8 cellular contexts compared by ENCODE assay signal in genomic region chr20:16801919-16802651, GRCh38. TPM values are rescaled to one million over a fixed set of nuclear protein-coding genes. Genes with fewer than 3 reads are reported as not detected.
DNase-seq lines count a peak whose midpoint lies in the region; ATAC-seq and TF ChIP-seq lines count a peak whose summit lies in the region.

No MANE protein-coding gene starts in this region.

- peaks cover 13% of the 10 kb centered on the region for H3K27me3 Mint-ChIP-seq in activated CD8-positive, alpha-beta T cell treated with anti-CD3 and anti-CD28 coated beads, Interleukin-2, amount 10 ng/mL, durations not matched to agents 7 days and 5 days (ENCODE audit: low read depth)
- H3K27me3 Mint-ChIP-seq in naive thymus-derived CD4-positive, alpha-beta T cell = peaks cover 30 to 71% (median 55%) of the 10 kb centered on the region in 5 donors

- ATAC-seq in GM18502 (IDR thresholded peaks at IDR 0.05; ENCODE audit: poor library complexity, unreplicated experiment) = peak; percentile 75
- peak; percentile 75 for ATAC-seq in HG03378 (IDR thresholded peaks at IDR 0.05; ENCODE audit: unreplicated experiment)
- peak; percentile 44 for ATAC-seq in activated CD8-positive, alpha-beta T cell treated with anti-CD3 and anti-CD28 coated beads, Interleukin-2, amount 10 ng/mL, durations not matched to agents 7 days and 5 days
- ATAC-seq in naive thymus-derived CD4-positive, alpha-beta T cell = peak; percentile 45

- peak; percentile 49 for DNase-seq in ACHN
- DNase-seq in NCI-H69 (lab: John Stamatoyannopoulos, UW) = peak; percentile 80
- DNase-seq in activated CD8-positive, alpha-beta T cell treated with anti-CD3 and anti-CD28 coated beads, Interleukin-2, amount 10 ng/mL, durations not matched to agents 7 days and 5 days = peak; percentile 71
- peak; percentile 38 for DNase-seq in epidermal melanocyte (ENCODE audit: insufficient read length, low spot score)
- DNase-seq in naive thymus-derived CD4-positive, alpha-beta T cell = peak in 7 of 9 donors; percentile 13 to 43 (median 32)
- DNase-seq in thyroid gland = peak; percentile 82 to 85

- peak; percentile 77 to 94 (median 90) for TF ChIP-seq CTCF in thyroid gland (IDR thresholded peaks at IDR 0.05)

- in situ Hi-C loops in ACHN (cut with HindIII; ENCODE audit: low pct_ligation_motif_present, low pct_unique_long_range_greater_than_20kb, low sequenced_read_pairs) = loop anchor here (25.0 kb wide), 1 partner anchor 610 kb away; no protein-coding TSS in a partner anchor

- POLR2A ChIA-PET in activated CD8-positive, alpha-beta T cell treated with anti-CD3 and anti-CD28 coated beads, Interleukin-2, amount 10 ng/mL, durations not matched to agents 7 days and 5 days (lab: Charles Lee) = no interaction called here
- POLR2A ChIA-PET in naive thymus-derived CD4-positive, alpha-beta T cell (lab: Charles Lee) = no interaction called here

- H3K9me3 Mint-ChIP-seq in activated CD8-positive, alpha-beta T cell treated with anti-CD3 and anti-CD28 coated beads, Interleukin-2, amount 10 ng/mL, durations not matched to agents 7 days and 5 days (ENCODE audit: insufficient read depth) = no peaks in the 10 kb centered on the region
- H3K9me3 Mint-ChIP-seq in naive thymus-derived CD4-positive, alpha-beta T cell = peaks cover 0 to 1% (median 0%) of the 10 kb centered on the region in 11 donors

- intact Hi-C loops in naive thymus-derived CD4-positive, alpha-beta T cell (cut with micrococcal nuclease) = loop anchor here (5.0 to 10.0 kb wide), 2 partner anchors 1473 to 1475 kb away; no protein-coding TSS in a partner anchor
- intact Hi-C loops in thyroid gland (cut with DNase I) = loop anchor here (5.0 to 10.0 kb wide), 2 partner anchors 483 to 630 kb away; no protein-coding TSS in a partner anchor

- no peak overlapping the region for H3K27ac Mint-ChIP-seq in activated CD8-positive, alpha-beta T cell treated with anti-CD3 and anti-CD28 coated beads, Interleukin-2, amount 10 ng/mL, durations not matched to agents 7 days and 5 days
- H3K27ac Mint-ChIP-seq in naive thymus-derived CD4-positive, alpha-beta T cell = no peak overlapping the region

- H3K4me3 ChIP-seq in naive thymus-derived CD4-positive, alpha-beta T cell (ENCODE audit: low read length) = no peak overlapping the region
- H3K4me3 ChIP-seq in thyroid gland (replicated peaks in 1 of 3) = no peak overlapping the region

- no peak overlapping the region for H3K4me3 Mint-ChIP-seq in activated CD8-positive, alpha-beta T cell treated with anti-CD3 and anti-CD28 coated beads, Interleukin-2, amount 10 ng/mL, durations not matched to agents 7 days and 5 days
- no peak overlapping the region for H3K4me3 Mint-ChIP-seq in naive thymus-derived CD4-positive, alpha-beta T cell

- H3K4me1 ChIP-seq in naive thymus-derived CD4-positive, alpha-beta T cell (ENCODE audit: control insufficient read depth in 2 of 2, insufficient read depth in 2 of 2, low read length in 2 of 2) = no peaks in the 10 kb centered on the region
- peaks cover 13 to 15% of the 10 kb centered on the region in 2 donors for H3K4me1 ChIP-seq in thyroid gland

- no peak for TF ChIP-seq POLR2A in thyroid gland (IDR thresholded peaks at IDR 0.05)

- H3K27ac ChIP-seq in naive thymus-derived CD4-positive, alpha-beta T cell (ENCODE audit: low read depth, low read length) = no peak overlapping the region
- peak overlapping the region in 1 of 3 donors; percentile 13 for H3K27ac ChIP-seq in thyroid gland

- WGBS in thyroid gland, 2 donors = 22 to 23% methylated on average over 15 of the region's 15 CpGs

- CTCF ChIA-PET in activated CD8-positive, alpha-beta T cell treated with anti-CD3 and anti-CD28 coated beads, Interleukin-2, amount 10 ng/mL, durations not matched to agents 7 days and 5 days (lab: Charles Lee) = interaction anchor here (0.7 to 2.7 kb wide), 9 partner anchors 9 to 631 kb away, joined by 3 to 35 read pairs (median 3); no protein-coding TSS in a partner anchor
- CTCF ChIA-PET in naive thymus-derived CD4-positive, alpha-beta T cell (lab: Charles Lee) = no interaction called here

- H3K4me1 Mint-ChIP-seq in activated CD8-positive, alpha-beta T cell treated with anti-CD3 and anti-CD28 coated beads, Interleukin-2, amount 10 ng/mL, durations not matched to agents 7 days and 5 days (ENCODE audit: low read depth) = no peaks in the 10 kb centered on the region
- peaks cover 0 to 5% (median 0%) of the 10 kb centered on the region in 7 donors for H3K4me1 Mint-ChIP-seq in naive thymus-derived CD4-positive, alpha-beta T cell

- no peaks in the 10 kb centered on the region for H3K36me3 ChIP-seq in naive thymus-derived CD4-positive, alpha-beta T cell (ENCODE audit: control insufficient read depth in 2 of 3, insufficient read depth in 3 of 3, low read length in 3 of 3)
- no peaks in the 10 kb centered on the region for H3K36me3 ChIP-seq in thyroid gland

- no peaks in the 10 kb centered on the region for H3K27me3 ChIP-seq in naive thymus-derived CD4-positive, alpha-beta T cell (ENCODE audit: control insufficient read depth in 2 of 2, insufficient read depth in 2 of 2, low read length in 2 of 2)
- no peaks in the 10 kb centered on the region for H3K27me3 ChIP-seq in thyroid gland

- H3K36me3 Mint-ChIP-seq in activated CD8-positive, alpha-beta T cell treated with anti-CD3 and anti-CD28 coated beads, Interleukin-2, amount 10 ng/mL, durations not matched to agents 7 days and 5 days (ENCODE audit: low read depth) = no peaks in the 10 kb centered on the region
- H3K36me3 Mint-ChIP-seq in naive thymus-derived CD4-positive, alpha-beta T cell = no peaks in the 10 kb centered on the region

- H3K9me3 ChIP-seq in naive thymus-derived CD4-positive, alpha-beta T cell (ENCODE audit: control insufficient read depth in 2 of 3, low read length in 3 of 3) = no peaks in the 10 kb centered on the region
- H3K9me3 ChIP-seq in thyroid gland = no peaks in the 10 kb centered on the region

RNA-seq across cellular contexts. Expression of gene OTOR, which starts 53.9 kb away (rescaled TPM):
- total RNA-seq in activated CD8-positive, alpha-beta T cell treated with anti-CD3 and anti-CD28 coated beads, Interleukin-2, amount 10 ng/mL, durations not matched to agents 7 days and 5 days = not detected
- total RNA-seq in naive thymus-derived CD4-positive, alpha-beta T cell = not detected
- polyA plus RNA-seq in naive thymus-derived CD4-positive, alpha-beta T cell = not detected
- total RNA-seq in thyroid gland = not detected

Comparison
In these comparisons a context has a peak if more than half of its experiments do, and no peak if none do; other contexts are left out.
1. DNase-seq: peak in every context shown above with its lines; median percentile 84 in thyroid gland; 80 in NCI-H69; 71 in activated CD8-positive, alpha-beta T cell treated with anti-CD3 and anti-CD28 coated beads, Interleukin-2, amount 10 ng/mL, durations not matched to agents 7 days and 5 days; 49 in ACHN; 38 in epidermal melanocyte; 32 in naive thymus-derived CD4-positive, alpha-beta T cell.